Comparison of ENCODE assay signal across 8 cellular contexts in genomic region chr16:661184-661821, GRCh38. TPM values are rescaled to one million over a fixed set of nuclear protein-coding genes. Genes with fewer than 3 reads are reported as not detected.
DNase-seq lines count a peak whose midpoint lies in the region; ATAC-seq and TF ChIP-seq lines count a peak whose summit lies in the region.

No MANE protein-coding gene starts in this region.

- no peak for TF ChIP-seq POLR2A in tibial nerve (IDR thresholded peaks at IDR 0.05)

- no peaks in the 10 kb centered on the region for H3K27me3 ChIP-seq in SK-N-SH (ENCODE audit: insufficient read depth)
- H3K27me3 ChIP-seq in tibial nerve, result no peaks in the 10 kb centered on the region

- peak overlapping the region in 3 of 6 donors; percentile 34 to 64 (median 40) for H3K27ac Mint-ChIP-seq in immature natural killer cell

- peaks cover 3 to 35% of the 10 kb centered on the region in 2 experiments; a peak in 3 of 4 replicates for H3K4me1 ChIP-seq in SK-N-SH (ENCODE audit: control insufficient read depth in 1 of 2, insufficient read depth in 2 of 2, low read depth in 1 of 2, low read length in 1 of 2)
- H3K4me1 ChIP-seq in tibial nerve, result peaks cover 0 to 16% (median 14%) of the 10 kb centered on the region in 4 donors

- H3K4me2 ChIP-seq in SK-N-SH, result no peak overlapping the region

- H3K36me3 Mint-ChIP-seq in immature natural killer cell, result no peaks in the 10 kb centered on the region

- no peak for TF ChIP-seq CTCF in SK-N-SH (IDR thresholded peaks at IDR 0.05)
- TF ChIP-seq CTCF in tibial nerve (IDR thresholded peaks at IDR 0.05), result peak in 1 of 5 experiments; percentile 17

- H3K27ac ChIP-seq in SK-N-SH (ENCODE audit: low read depth in 2 of 2, low read length in 1 of 2) (peak overlapping the region; percentile 20 to 79; a peak in 2 of 4 replicates), tibial nerve (peak overlapping the region in 3 of 4 donors; percentile 60 to 87 (median 86))

- H3K4me3 Mint-ChIP-seq in immature natural killer cell, result peak overlapping the region in 4 of 5 donors; percentile 8 to 30 (median 17)

- ATAC-seq in Right ventricle myocardium superior (ENCODE audit: poor library complexity), result peak; percentile 1

- H3K9me3 Mint-ChIP-seq in immature natural killer cell, result no peaks in the 10 kb centered on the region

- H3K79me2 ChIP-seq in SK-N-SH (ENCODE audit: insufficient read depth), result no peaks in the 10 kb centered on the region

- H3K9me2 ChIP-seq in SK-N-SH, result no peaks in the 10 kb centered on the region

- H4K20me1 ChIP-seq in SK-N-SH (ENCODE audit: insufficient read depth), result no peaks in the 10 kb centered on the region

- intact Hi-C loops in Right ventricle myocardium superior (cut with DNase I), result no loop called here
- intact Hi-C loops in cardiac septum (cut with DNase I), result loop anchor here (2.0 to 5.0 kb wide), 2 partner anchors 21 to 74 kb away; partner anchors contain the start of gene MCRIP2

- 60% methylated on average over 10 of the region's 35 CpGs for WGBS in SK-N-SH (ENCODE audit: low lambda C conversion rate)
- 41 to 45% methylated on average over 32 to 33 of the region's 35 CpGs for WGBS in tibial nerve, 2 donors

- H3K9me3 ChIP-seq in SK-N-SH (no peaks in the 10 kb centered on the region), tibial nerve (no peaks in the 10 kb centered on the region)

- peaks cover 0 to 41% of the 10 kb centered on the region in 2 experiments for H3K36me3 ChIP-seq in SK-N-SH (replicated peaks in 1 of 2; ENCODE audit: control insufficient read depth in 1 of 2, insufficient read depth in 2 of 2, low read length in 1 of 2)
- H3K36me3 ChIP-seq in tibial nerve, result peaks cover 0 to 34% (median 0%) of the 10 kb centered on the region in 3 donors

- CTCF ChIA-PET in SK-N-SH (lab: Yijun Ruan, JAX), result interaction anchor here (0.6 to 6.7 kb wide), 16 partner anchors 9 to 270 kb away, joined by 3 to 92 read pairs (median 4); partner anchors contain the start of genes JMJD8, METRN, RHBDL1 and STUB1

- DNase-seq in Right ventricle myocardium superior (no peak), cardiac septum (ENCODE audit: low spot score) (no peak), SK-N-SH (no peak), immature natural killer cell (no peak), tibial nerve (ENCODE audit: low spot score in 2 of 2) (no peak), KG1 (lab: John Stamatoyannopoulos, UW) (no peak), NCI-H1105 treated with DMSO at 0.1 percent for 48 hours (lab: John Stamatoyannopoulos, UW) (no peak)
- no peak for DNase-seq in activated CD8-positive, alpha-beta memory T cell treated with anti-CD3 and anti-CD28 coated beads, Interleukin-2, amount 50 U/mL, for 4 hours

- POLR2A ChIA-PET in SK-N-SH (lab: Yijun Ruan, JAX), result interaction anchor here (0.9 to 1.5 kb wide), 8 partner anchors 10 to 73 kb away, joined by 3 to 13 read pairs (median 4); partner anchors contain the start of genes ANTKMT, METRN, METTL26 and STUB1

- no peak overlapping the region; a peak in 1 of 4 replicates for H3K4me3 ChIP-seq in SK-N-SH (ENCODE audit: low read depth in 2 of 2, low read length in 1 of 2)
- H3K4me3 ChIP-seq in tibial nerve, result peak overlapping the region in 1 of 4 donors; percentile 48

- no peak overlapping the region for H3K9ac ChIP-seq in SK-N-SH

- no peak overlapping the region for H2AFZ ChIP-seq in SK-N-SH (ENCODE audit: low read depth)

- no peaks in the 10 kb centered on the region for H3F3A ChIP-seq in SK-N-SH (replicated peaks; ENCODE audit: insufficient read depth)

- TF ChIP-seq RAD21 in SK-N-SH (IDR thresholded peaks at IDR 0.05; ENCODE audit: low read length), result no peak

- TF ChIP-seq EP300 in SK-N-SH (IDR thresholded peaks at IDR 0.05; ENCODE audit: borderline replicate concordance in 1 of 2, low read depth in 1 of 2, low read length in 1 of 2) (no peak), tibial nerve (IDR thresholded peaks at IDR 0.05) (no peak)

- no peaks in the 10 kb centered on the region for H3K27me3 Mint-ChIP-seq in immature natural killer cell (ENCODE audit: low read depth in 3 of 3)

- peaks cover 0 to 10% of the 10 kb centered on the region in 2 donors for H3K4me1 Mint-ChIP-seq in immature natural killer cell

TF ChIP-seq in SK-N-SH, 30 proteins besides CTCF, POLR2A, EP300 and RAD21:
- peak; percentile 13; the same call in 1 of the 2 replicates for TF ChIP-seq MXI1 (IDR thresholded peaks at IDR 0.05; ENCODE audit: low read depth, low read length)
- TF ChIP-seq REST (IDR thresholded peaks at IDR 0.05; ENCODE audit: low read depth, low read length), result no peak
TF ChIP-seq in SK-N-SH: peak in this region for 1.

RNA-seq across cellular contexts. Expression of gene RHOT2, which starts 6.6 kb away (rescaled TPM):
- 81.9 TPM for total RNA-seq in Right ventricle myocardium superior
- 102 TPM for total RNA-seq in cardiac septum
- 229 and 255 TPM in 2 replicates for polyA plus RNA-seq in SK-N-SH (2012; rRNA removed)
- polyA plus RNA-seq in SK-N-SH (2012; cell fraction: cytosol; rRNA removed), result 35.0 and 57.3 TPM in 2 replicates
- polyA plus RNA-seq in SK-N-SH (2012; cell fraction: nucleus; rRNA removed), result 1,708 and 2,289 TPM in 2 replicates
- polyA plus RNA-seq in immature natural killer cell, result 10 to 100 TPM; 36.8 to 53.3 (median 43.0) TPM
- total RNA-seq in tibial nerve, result 100 to 1,000 TPM in 3 of 4 donors, 10 to 100 TPM in 1; 68.6 to 188 (median 106) TPM

RNA-seq across cellular contexts. Expression of gene WDR90, which starts 12.1 kb away (rescaled TPM):
- 10.8 TPM for total RNA-seq in Right ventricle myocardium superior
- 13.9 TPM for total RNA-seq in cardiac septum
- 30.5 and 32.0 TPM in 2 replicates for polyA plus RNA-seq in SK-N-SH (2012; rRNA removed)
- 4.7 and 7.3 TPM in 2 replicates for polyA plus RNA-seq in SK-N-SH (2012; cell fraction: cytosol; rRNA removed)
- polyA plus RNA-seq in SK-N-SH (2012; cell fraction: nucleus; rRNA removed), result 255 and 330 TPM in 2 replicates
- 1 to 10 TPM in 2 of 3 donors, not detected in 1; 1.2 to 2.4 TPM for polyA plus RNA-seq in immature natural killer cell
- total RNA-seq in tibial nerve, result 10 to 100 TPM; 26.9 to 83.7 (median 54.1) TPM

RNA-seq across cellular contexts. Expression of gene RHBDL1, which starts 14.2 kb away (rescaled TPM):
- total RNA-seq in Right ventricle myocardium superior (2.0 TPM), cardiac septum (1.8 TPM), tibial nerve (1 to 10 TPM in 3 of 4 donors, under 1 TPM in 1; 0.90 to 3.5 (median 1.9) TPM)
- polyA plus RNA-seq in SK-N-SH (2012; rRNA removed) (4.1 and 6.8 TPM in 2 replicates), immature natural killer cell (not detected)
- polyA plus RNA-seq in SK-N-SH (2012; cell fraction: cytosol; rRNA removed), result 0.27 and 0.37 TPM in 2 replicates
- polyA plus RNA-seq in SK-N-SH (2012; cell fraction: nucleus; rRNA removed), result 57.6 and 90.7 TPM in 2 replicates

RNA-seq across cellular contexts. Expression of gene STUB1, which starts 18.9 kb away (rescaled TPM):
- total RNA-seq in Right ventricle myocardium superior (126 TPM), cardiac septum (110 TPM), tibial nerve (100 to 1,000 TPM; 152 to 213 (median 186) TPM)
- polyA plus RNA-seq in SK-N-SH (2012; rRNA removed) (268 and 323 TPM in 2 replicates), immature natural killer cell (100 to 1,000 TPM; 183 to 225 (median 194) TPM)
- 198 and 270 TPM in 2 replicates for polyA plus RNA-seq in SK-N-SH (2012; cell fraction: cytosol; rRNA removed)
- polyA plus RNA-seq in SK-N-SH (2012; cell fraction: nucleus; rRNA removed), result 616 and 791 TPM in 2 replicates

RNA-seq across cellular contexts. Expression of gene MCRIP2, which starts 19.7 kb away (rescaled TPM):
- total RNA-seq in Right ventricle myocardium superior, result 205 TPM
- total RNA-seq in cardiac septum, result 90.3 TPM
- 34.0 and 36.9 TPM in 2 replicates for polyA plus RNA-seq in SK-N-SH (2012; rRNA removed)
- polyA plus RNA-seq in SK-N-SH (2012; cell fraction: cytosol; rRNA removed), result 14.2 and 20.8 TPM in 2 replicates
- polyA plus RNA-seq in SK-N-SH (2012; cell fraction: nucleus; rRNA removed), result 40.2 and 60.8 TPM in 2 replicates
- 10 to 100 TPM; 16.8 to 36.3 (median 22.8) TPM for polyA plus RNA-seq in immature natural killer cell
- 10 to 100 TPM; 20.8 to 37.7 (median 32.4) TPM for total RNA-seq in tibial nerve
